ENCODE assay signal across 13 cellular contexts in genomic region chr6:135270676-135271536, GRCh38.
DNase-seq lines count a peak whose midpoint lies in the region; ATAC-seq and TF ChIP-seq lines count a peak whose summit lies in the region.
"Had no signal": no experiment of that assay in that cellular context is flagged by ENCODE, and none has a peak within 500 bp of the region (broad histone marks: within the 10 kb centered on the region; RNA-seq: fewer than 3 reads in every experiment).

No MANE protein-coding gene starts in this region.

- no peak for ATAC-seq in stimulated activated memory B cell treated with anti-CD40 and anti-IgM and Interleukin-4, amounts not matched to agents 10 μg/mL and 1 μg/mL and 100 μg/mL, for 72 hours

- H3K4me1 Mint-ChIP-seq in progenitor cell of endocrine pancreas (ENCODE audit: low read depth) (peaks cover 30% of the 10 kb centered on the region), glutamatergic neuron (ENCODE audit: low read depth, unreplicated experiment) (no peaks in the 10 kb centered on the region)
- H3K4me1 Mint-ChIP-seq in stimulated activated memory B cell treated with anti-CD40 and anti-IgM and Interleukin-4, amounts not matched to agents 10 μg/mL and 1 μg/mL and 100 μg/mL, for 72 hours = peaks cover 6% of the 10 kb centered on the region

- H3K4me1 ChIP-seq in HUES48 (ENCODE audit: control insufficient read depth, insufficient read depth, low read length) = peaks cover 38% of the 10 kb centered on the region

- no peaks in the 10 kb centered on the region for H3K9me3 ChIP-seq in HUES48 (ENCODE audit: control insufficient read depth, insufficient read depth, low read length)

- H3K9ac ChIP-seq in HUES48 (ENCODE audit: low read depth, low read length) = peak overlapping the region; percentile 42

- H3K36me3 Mint-ChIP-seq in progenitor cell of endocrine pancreas (ENCODE audit: insufficient read depth) = no peaks in the 10 kb centered on the region
- no peaks in the 10 kb centered on the region for H3K36me3 Mint-ChIP-seq in stimulated activated memory B cell treated with anti-CD40 and anti-IgM and Interleukin-4, amounts not matched to agents 10 μg/mL and 1 μg/mL and 100 μg/mL, for 72 hours
- no peaks in the 10 kb centered on the region for H3K36me3 Mint-ChIP-seq in glutamatergic neuron (ENCODE audit: unreplicated experiment)

- peak overlapping the region; percentile 92 for H3K27ac ChIP-seq in HUES48 (ENCODE audit: low read depth, low read length)

- peak overlapping the region; percentile 28 for H3K4me3 ChIP-seq in HUES48 (ENCODE audit: low read depth, low read length)
- no peak overlapping the region for H3K4me3 ChIP-seq in fibroblast of villous mesenchyme (ENCODE audit: low read depth, low read length)

- no peaks in the 10 kb centered on the region for H3K36me3 ChIP-seq in HUES48 (ENCODE audit: control insufficient read depth, insufficient read depth, low read length)

- H3K27me3 ChIP-seq in HUES48 (ENCODE audit: control insufficient read depth, insufficient read depth, low read length) = 0 out of 2 replicates have a peak, but pooled peaks cover 3% of the 10 kb centered on the region

- peaks cover 6% of the 10 kb centered on the region for H3K27me3 Mint-ChIP-seq in progenitor cell of endocrine pancreas
- H3K27me3 Mint-ChIP-seq in stimulated activated memory B cell treated with anti-CD40 and anti-IgM and Interleukin-4, amounts not matched to agents 10 μg/mL and 1 μg/mL and 100 μg/mL, for 72 hours = peaks cover 28% of the 10 kb centered on the region
- peaks cover 2% of the 10 kb centered on the region for H3K27me3 Mint-ChIP-seq in glutamatergic neuron (ENCODE audit: unreplicated experiment)

- H3K9me3 Mint-ChIP-seq in progenitor cell of endocrine pancreas (ENCODE audit: low read depth) (no peaks in the 10 kb centered on the region), glutamatergic neuron (ENCODE audit: unreplicated experiment) (no peaks in the 10 kb centered on the region)
- no peaks in the 10 kb centered on the region for H3K9me3 Mint-ChIP-seq in stimulated activated memory B cell treated with anti-CD40 and anti-IgM and Interleukin-4, amounts not matched to agents 10 μg/mL and 1 μg/mL and 100 μg/mL, for 72 hours

- H3K27ac Mint-ChIP-seq in progenitor cell of endocrine pancreas (peak overlapping the region; percentile 93), glutamatergic neuron (ENCODE audit: unreplicated experiment) (no peak overlapping the region)
- H3K27ac Mint-ChIP-seq in stimulated activated memory B cell treated with anti-CD40 and anti-IgM and Interleukin-4, amounts not matched to agents 10 μg/mL and 1 μg/mL and 100 μg/mL, for 72 hours = no peak overlapping the region

- no peak for TF ChIP-seq CTCF in fibroblast of villous mesenchyme (IDR thresholded peaks at IDR 0.05; ENCODE audit: insufficient read depth, low read depth, low read length)
- no peak for TF ChIP-seq CTCF in progenitor cell of endocrine pancreas (IDR thresholded peaks at IDR 0.05; ENCODE audit: unreplicated experiment)
- no peak for TF ChIP-seq CTCF in glutamatergic neuron (IDR thresholded peaks at IDR 0.05; ENCODE audit: partially characterized antibody, unreplicated experiment)

- H3K4me3 Mint-ChIP-seq in progenitor cell of endocrine pancreas (ENCODE audit: low read depth) (peak overlapping the region; percentile 5), glutamatergic neuron (ENCODE audit: unreplicated experiment) (no peak overlapping the region)
- H3K4me3 Mint-ChIP-seq in stimulated activated memory B cell treated with anti-CD40 and anti-IgM and Interleukin-4, amounts not matched to agents 10 μg/mL and 1 μg/mL and 100 μg/mL, for 72 hours = no peak overlapping the region

- DNase-seq in NCI-H748 treated with DMSO at 0.1 percent for 48 hours (lab: John Stamatoyannopoulos, UW) = peak; percentile 86
- peak; percentile 26 for DNase-seq in fibroblast of villous mesenchyme (ENCODE audit: low read depth)
- no peak for DNase-seq in progenitor cell of endocrine pancreas (ENCODE audit: low spot score, unreplicated experiment)
- no peak for DNase-seq in SK-N-DZ (ENCODE audit: low spot score)
- no peak for DNase-seq in glutamatergic neuron
- DNase-seq in amniotic stem cell (lab: John Stamatoyannopoulos, UW) = no peak
- DNase-seq: activated T-cell treated with anti-CD3 and anti-CD28 coated beads for 4 hours, cortex of kidney, kidney glomerular epithelial cell, right cardiac atrium, T-helper 2 cell had no signal

Comparison
In these comparisons a context has a peak if more than half of its experiments do, and no peak if none do; other contexts are left out.
1. DNase-seq: peak in NCI-H748 treated with DMSO at 0.1 percent for 48 hours (single experiment) and fibroblast of villous mesenchyme (single experiment); none in progenitor cell of endocrine pancreas (single experiment), SK-N-DZ (single experiment), glutamatergic neuron (single experiment) and amniotic stem cell (single experiment).